Comparison of ENCODE assay signal across 1 cellular context in the genomic region with DNA sequence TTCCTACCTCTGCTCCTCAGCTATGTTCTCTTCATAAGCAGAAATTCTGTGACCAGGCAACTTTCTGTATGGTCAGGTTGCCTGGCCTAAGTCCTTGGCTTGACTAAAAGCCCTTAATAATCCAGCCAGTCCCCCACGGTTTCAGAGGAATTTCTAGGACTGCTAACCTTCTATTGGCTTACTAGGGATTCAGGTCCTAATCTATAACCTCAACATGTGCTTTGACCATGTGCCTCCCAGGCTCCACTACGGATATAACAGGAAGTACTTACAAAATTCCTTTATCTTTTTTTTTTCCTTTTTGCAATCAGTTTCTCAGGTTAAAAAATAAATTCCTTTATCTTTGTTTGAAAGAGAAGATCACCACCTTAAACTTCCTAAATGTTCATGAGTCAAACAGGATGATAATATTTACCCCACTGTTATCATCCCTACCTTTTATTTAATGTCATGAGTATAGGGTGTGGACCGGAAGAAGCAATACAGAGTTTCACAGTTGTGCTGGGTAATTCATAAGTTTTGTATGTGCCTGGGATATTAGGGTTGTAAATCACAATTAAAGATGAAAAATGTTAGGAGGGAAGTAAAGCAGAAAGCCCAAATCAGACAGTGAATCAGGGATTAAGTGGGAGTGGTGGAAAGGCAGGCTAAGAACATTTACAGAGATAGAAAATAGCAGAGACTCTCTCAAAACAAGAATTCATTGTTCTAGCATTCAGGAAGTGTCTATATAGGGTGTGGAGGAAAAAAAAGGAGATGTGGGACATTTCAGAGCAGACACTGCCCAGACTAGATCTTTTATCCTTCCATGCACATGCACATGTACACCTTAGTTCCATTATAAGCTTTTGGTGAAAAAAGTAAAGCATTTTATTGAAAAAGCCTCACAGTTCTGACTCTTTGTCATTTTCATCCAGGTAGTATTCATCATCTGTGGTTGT.
TF ChIP-seq lines count a peak whose summit lies in the region.

No MANE protein-coding gene starts in this region.

TF ChIP-seq in GM12878, 131 proteins besides CTCF, POLR2A, EP300 and RAD21 (continued from another document):
- TF ChIP-seq NR2F1 (conservative IDR thresholded peaks at IDR 0.05) (no peak), FOXM1 (IDR thresholded peaks at IDR 0.05; ENCODE audit: low read depth, low read length) (no peak), HCFC1 (IDR thresholded peaks at IDR 0.05; ENCODE audit: low read length) (no peak), ATF2 (IDR thresholded peaks at IDR 0.05; ENCODE audit: low read length) (no peak), DPF2 (IDR thresholded peaks at IDR 0.05) (no peak), BHLHE40 (IDR thresholded peaks at IDR 0.05; ENCODE audit: borderline replicate concordance in 1 of 2, low read depth in 2 of 2, low read length in 1 of 2) (no peak)
- TF ChIP-seq, protein P1, sequence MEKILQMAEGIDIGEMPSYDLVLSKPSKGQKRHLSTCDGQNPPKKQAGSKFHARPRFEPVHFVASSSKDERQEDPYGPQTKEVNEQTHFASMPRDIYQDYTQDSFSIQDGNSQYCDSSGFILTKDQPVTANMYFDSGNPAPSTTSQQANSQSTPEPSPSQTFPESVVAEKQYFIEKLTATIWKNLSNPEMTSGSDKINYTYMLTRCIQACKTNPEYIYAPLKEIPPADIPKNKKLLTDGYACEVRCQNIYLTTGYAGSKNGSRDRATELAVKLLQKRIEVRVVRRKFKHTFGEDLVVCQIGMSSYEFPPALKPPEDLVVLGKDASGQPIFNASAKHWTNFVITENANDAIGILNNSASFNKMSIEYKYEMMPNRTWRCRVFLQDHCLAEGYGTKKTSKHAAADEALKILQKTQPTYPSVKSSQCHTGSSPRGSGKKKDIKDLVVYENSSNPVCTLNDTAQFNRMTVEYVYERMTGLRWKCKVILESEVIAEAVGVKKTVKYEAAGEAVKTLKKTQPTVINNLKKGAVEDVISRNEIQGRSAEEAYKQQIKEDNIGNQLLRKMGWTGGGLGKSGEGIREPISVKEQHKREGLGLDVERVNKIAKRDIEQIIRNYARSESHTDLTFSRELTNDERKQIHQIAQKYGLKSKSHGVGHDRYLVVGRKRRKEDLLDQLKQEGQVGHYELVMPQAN (conservative IDR thresholded peaks at IDR 0.05) = no peak
- TF ChIP-seq, protein P2, sequence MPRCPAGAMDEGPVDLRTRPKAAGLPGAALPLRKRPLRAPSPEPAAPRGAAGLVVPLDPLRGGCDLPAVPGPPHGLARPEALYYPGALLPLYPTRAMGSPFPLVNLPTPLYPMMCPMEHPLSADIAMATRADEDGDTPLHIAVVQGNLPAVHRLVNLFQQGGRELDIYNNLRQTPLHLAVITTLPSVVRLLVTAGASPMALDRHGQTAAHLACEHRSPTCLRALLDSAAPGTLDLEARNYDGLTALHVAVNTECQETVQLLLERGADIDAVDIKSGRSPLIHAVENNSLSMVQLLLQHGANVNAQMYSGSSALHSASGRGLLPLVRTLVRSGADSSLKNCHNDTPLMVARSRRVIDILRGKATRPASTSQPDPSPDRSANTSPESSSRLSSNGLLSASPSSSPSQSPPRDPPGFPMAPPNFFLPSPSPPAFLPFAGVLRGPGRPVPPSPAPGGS (IDR thresholded peaks at IDR 0.05; ENCODE audit: borderline replicate concordance, insufficient read depth, low read depth, low read length, poor library complexity, severe bottlenecking) = no peak
- TF ChIP-seq, protein P3, sequence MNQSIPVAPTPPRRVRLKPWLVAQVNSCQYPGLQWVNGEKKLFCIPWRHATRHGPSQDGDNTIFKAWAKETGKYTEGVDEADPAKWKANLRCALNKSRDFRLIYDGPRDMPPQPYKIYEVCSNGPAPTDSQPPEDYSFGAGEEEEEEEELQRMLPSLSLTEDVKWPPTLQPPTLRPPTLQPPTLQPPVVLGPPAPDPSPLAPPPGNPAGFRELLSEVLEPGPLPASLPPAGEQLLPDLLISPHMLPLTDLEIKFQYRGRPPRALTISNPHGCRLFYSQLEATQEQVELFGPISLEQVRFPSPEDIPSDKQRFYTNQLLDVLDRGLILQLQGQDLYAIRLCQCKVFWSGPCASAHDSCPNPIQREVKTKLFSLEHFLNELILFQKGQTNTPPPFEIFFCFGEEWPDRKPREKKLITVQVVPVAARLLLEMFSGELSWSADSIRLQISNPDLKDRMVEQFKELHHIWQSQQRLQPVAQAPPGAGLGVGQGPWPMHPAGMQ (IDR thresholded peaks at IDR 0.05; ENCODE audit: borderline replicate concordance) = no peak
- TF ChIP-seq, protein P4, sequence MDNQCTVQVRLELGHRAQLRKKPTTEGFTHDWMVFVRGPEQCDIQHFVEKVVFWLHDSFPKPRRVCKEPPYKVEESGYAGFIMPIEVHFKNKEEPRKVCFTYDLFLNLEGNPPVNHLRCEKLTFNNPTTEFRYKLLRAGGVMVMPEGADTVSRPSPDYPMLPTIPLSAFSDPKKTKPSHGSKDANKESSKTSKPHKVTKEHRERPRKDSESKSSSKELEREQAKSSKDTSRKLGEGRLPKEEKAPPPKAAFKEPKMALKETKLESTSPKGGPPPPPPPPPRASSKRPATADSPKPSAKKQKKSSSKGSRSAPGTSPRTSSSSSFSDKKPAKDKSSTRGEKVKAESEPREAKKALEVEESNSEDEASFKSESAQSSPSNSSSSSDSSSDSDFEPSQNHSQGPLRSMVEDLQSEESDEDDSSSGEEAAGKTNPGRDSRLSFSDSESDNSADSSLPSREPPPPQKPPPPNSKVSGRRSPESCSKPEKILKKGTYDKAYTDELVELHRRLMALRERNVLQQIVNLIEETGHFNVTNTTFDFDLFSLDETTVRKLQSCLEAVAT (IDR thresholded peaks at IDR 0.05) = no peak
